2 cellular contexts compared by ENCODE assay signal in the genomic region with DNA sequence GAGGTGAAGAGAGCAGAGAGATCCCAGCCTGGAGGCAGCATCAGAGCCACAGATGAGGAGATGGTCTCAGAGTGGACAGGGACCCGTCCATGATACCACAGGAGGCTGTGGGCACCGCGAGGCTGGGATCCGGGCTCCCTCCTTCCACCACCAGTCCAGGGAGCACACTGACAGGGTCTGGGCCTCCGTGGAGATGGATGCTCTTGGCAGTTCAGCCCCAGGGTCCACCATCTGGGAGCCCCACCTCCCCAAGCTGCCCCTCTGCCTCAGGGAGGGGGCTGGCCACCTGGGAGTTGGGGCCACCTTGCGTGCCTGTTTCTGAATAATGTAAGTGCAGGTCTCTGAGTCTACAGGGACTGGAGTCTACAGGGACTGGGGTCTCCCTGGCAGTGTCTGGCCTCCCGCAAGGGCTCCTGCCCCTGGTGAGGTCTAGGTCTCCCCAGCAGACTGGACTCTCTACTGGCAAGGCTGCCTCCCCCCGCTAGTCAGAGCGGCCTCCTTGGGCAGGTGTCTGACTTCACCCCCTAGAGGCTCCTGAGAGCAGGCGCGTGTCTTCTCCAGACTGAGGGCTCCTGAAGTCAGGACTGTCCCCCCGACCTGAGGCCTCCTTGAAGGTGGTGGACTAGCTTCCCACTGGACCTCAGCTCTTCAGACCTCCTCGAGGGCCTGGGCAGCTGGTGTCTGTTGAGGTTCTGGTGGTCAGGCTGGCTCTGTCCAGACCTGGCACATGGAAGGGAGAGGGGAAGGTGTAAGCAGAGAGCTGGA.
TF ChIP-seq lines count a peak whose summit lies in the region.

No MANE protein-coding gene starts in this region.

TF ChIP-seq in SK-N-SH, 30 proteins besides CTCF, POLR2A, EP300 and RAD21 (continued from another document):
- no peak for TF ChIP-seq IRF3 (IDR thresholded peaks at IDR 0.05; ENCODE audit: low read depth, low read length)
- TF ChIP-seq RFX5 (IDR thresholded peaks at IDR 0.05; ENCODE audit: low read length) = no peak
- no peak for TF ChIP-seq SIN3A (IDR thresholded peaks at IDR 0.05; ENCODE audit: borderline replicate concordance, low read depth, low read length)
- no peak for TF ChIP-seq NFIC (IDR thresholded peaks at IDR 0.05; ENCODE audit: borderline replicate concordance)
- no peak for TF ChIP-seq JUND (IDR thresholded peaks at IDR 0.05)
- TF ChIP-seq EZH2phosphoT487 (IDR thresholded peaks at IDR 0.05; ENCODE audit: borderline replicate concordance, low read depth) = no peak
- TF ChIP-seq MXI1 (IDR thresholded peaks at IDR 0.05; ENCODE audit: low read depth, low read length) = no peak
- TF ChIP-seq ELF1 (IDR thresholded peaks at IDR 0.05) = no peak
- no peak for TF ChIP-seq GATA2 (CRISPR knock-in tag; IDR thresholded peaks at IDR 0.05)
- TF ChIP-seq FOXJ3 (CRISPR knock-in tag; IDR thresholded peaks at IDR 0.05) = no peak
- no peak for TF ChIP-seq GABPA (IDR thresholded peaks at IDR 0.05; ENCODE audit: low read depth)

TF ChIP-seq in SK-N-SH treated with all-trans-retinoic acid at 6 μM for 48 hours, 23 proteins besides CTCF, POLR2A, EP300 and RAD21 (continued from another document):
- TF ChIP-seq PATZ1 (CRISPR knock-in tag; IDR thresholded peaks at IDR 0.05; ENCODE audit: borderline replicate concordance) (no peak), OSR1 (CRISPR knock-in tag; IDR thresholded peaks at IDR 0.05) (no peak), TCF4 (CRISPR knock-in tag; IDR thresholded peaks at IDR 0.05; ENCODE audit: borderline replicate concordance) (no peak), CSDC2 (CRISPR knock-in tag; IDR thresholded peaks at IDR 0.05) (no peak)
- TF ChIP-seq, protein P1, sequence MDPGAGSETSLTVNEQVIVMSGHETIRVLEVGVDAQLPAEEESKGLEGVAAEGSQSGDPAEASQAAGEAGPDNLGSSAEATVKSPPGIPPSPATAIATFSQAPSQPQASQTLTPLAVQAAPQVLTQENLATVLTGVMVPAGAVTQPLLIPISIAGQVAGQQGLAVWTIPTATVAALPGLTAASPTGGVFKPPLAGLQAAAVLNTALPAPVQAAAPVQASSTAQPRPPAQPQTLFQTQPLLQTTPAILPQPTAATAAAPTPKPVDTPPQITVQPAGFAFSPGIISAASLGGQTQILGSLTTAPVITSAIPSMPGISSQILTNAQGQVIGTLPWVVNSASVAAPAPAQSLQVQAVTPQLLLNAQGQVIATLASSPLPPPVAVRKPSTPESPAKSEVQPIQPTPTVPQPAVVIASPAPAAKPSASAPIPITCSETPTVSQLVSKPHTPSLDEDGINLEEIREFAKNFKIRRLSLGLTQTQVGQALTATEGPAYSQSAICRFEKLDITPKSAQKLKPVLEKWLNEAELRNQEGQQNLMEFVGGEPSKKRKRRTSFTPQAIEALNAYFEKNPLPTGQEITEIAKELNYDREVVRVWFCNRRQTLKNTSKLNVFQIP (CRISPR knock-in tag; IDR thresholded peaks at IDR 0.05; ENCODE audit: borderline replicate concordance, low read depth) = no peak
